In the genomic region with DNA sequence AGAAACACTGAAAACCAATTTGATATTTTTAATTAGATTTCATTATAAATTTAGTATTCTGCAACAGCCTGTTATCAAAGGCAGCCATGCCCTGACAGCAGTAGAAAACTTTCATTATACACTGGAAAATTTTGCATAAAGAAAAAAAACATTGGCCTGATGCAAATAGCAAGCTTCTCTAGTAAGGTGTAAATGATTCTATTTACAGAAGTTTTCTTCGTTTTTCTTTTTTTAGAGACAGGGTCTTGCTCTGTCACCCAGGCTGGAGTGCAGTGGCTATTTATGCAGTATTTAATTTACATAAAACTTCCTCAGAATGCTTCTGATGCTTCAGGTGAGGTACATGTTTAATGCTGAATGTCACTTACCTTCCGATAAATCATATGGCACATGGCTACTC, we compare ENCODE assay signal across 12 cellular contexts.
DNase-seq lines count a peak whose midpoint lies in the region; ATAC-seq and TF ChIP-seq lines count a peak whose summit lies in the region.
"Had no signal": no experiment of that assay in that cellular context is flagged by ENCODE, and none has a peak within 500 bp of the region (broad histone marks: within the 10 kb centered on the region; RNA-seq: fewer than 3 reads in every experiment).

No MANE protein-coding gene starts in this region.

- H3K9me2 ChIP-seq in GM23338 (ENCODE audit: insufficient read depth): 0 out of 2 replicates have a peak, but pooled peaks cover 3% of the 10 kb centered on the region

- no peak for DNase-seq in stimulated activated naive B cell treated with anti-CD40 and anti-IgM and Interleukin-4, amounts not matched to agents 10 μg/mL and 1 μg/mL and 100 μg/mL, for 72 hours
- DNase-seq in RWPE1 (ENCODE audit: low spot score): no peak
- DNase-seq in nephron progenitor cell: no peak
- DNase-seq in GM23338 (ENCODE audit: low spot score): no peak
- DNase-seq: CD8-positive, alpha-beta T cell; immature natural killer cell; KBM-7; stimulated activated CD4-positive, alpha-beta T cell treated with anti-CD3 and anti-CD28 coated beads, Interleukin-4, amount 100 ng/mL, for 1 hour; stimulated activated naive CD8-positive, alpha-beta T cell treated with anti-CD3 and anti-CD28 coated beads, Interleukin-15, Interleukin-2, amounts not matched to agents 100 U/mL and 50 U/mL, for 24 hours had no signal

- H3K27ac Mint-ChIP-seq in stimulated activated naive B cell treated with anti-CD40 and anti-IgM and Interleukin-4, amounts not matched to agents 10 μg/mL and 1 μg/mL and 100 μg/mL, for 72 hours: no peak overlapping the region
- no peak overlapping the region for H3K27ac Mint-ChIP-seq in nephron progenitor cell
- no peak overlapping the region for H3K27ac Mint-ChIP-seq in GM23338
- H3K27ac Mint-ChIP-seq: CD8-positive, alpha-beta T cell; immature natural killer cell had no signal

- no peaks in the 10 kb centered on the region for H3K27me3 Mint-ChIP-seq in stimulated activated naive B cell treated with anti-CD40 and anti-IgM and Interleukin-4, amounts not matched to agents 10 μg/mL and 1 μg/mL and 100 μg/mL, for 72 hours
- H3K27me3 Mint-ChIP-seq in nephron progenitor cell (ENCODE audit: low read depth, poor library complexity) (peaks cover 4% of the 10 kb centered on the region), GM23338 (ENCODE audit: insufficient read depth, low read depth, poor library complexity) (no peaks in the 10 kb centered on the region)

- peaks cover 5% of the 10 kb centered on the region in 2 donors for H3K4me1 Mint-ChIP-seq in stimulated activated naive B cell treated with anti-CD40 and anti-IgM and Interleukin-4, amounts not matched to agents 10 μg/mL and 1 μg/mL and 100 μg/mL, for 72 hours
- H3K4me1 Mint-ChIP-seq in nephron progenitor cell (peaks cover 28% of the 10 kb centered on the region), GM23338 (peaks cover 7% of the 10 kb centered on the region)

- H3K4me1 ChIP-seq in GM23338 (ENCODE audit: insufficient read depth): 0 out of 2 replicates have a peak, but pooled peaks cover 4% of the 10 kb centered on the region

- no peaks in the 10 kb centered on the region for H3K36me3 ChIP-seq in GM23338 (ENCODE audit: insufficient read depth)

- no peak overlapping the region for H2AFZ ChIP-seq in GM23338

- H3K4me3 ChIP-seq in GM23338: no peak overlapping the region

- H3K27me3 ChIP-seq in GM23338 (ENCODE audit: insufficient read depth): no peaks in the 10 kb centered on the region

- H3K9me3 Mint-ChIP-seq in stimulated activated naive B cell treated with anti-CD40 and anti-IgM and Interleukin-4, amounts not matched to agents 10 μg/mL and 1 μg/mL and 100 μg/mL, for 72 hours: peaks cover 0 to 4% of the 10 kb centered on the region in 2 donors
- no peaks in the 10 kb centered on the region for H3K9me3 Mint-ChIP-seq in nephron progenitor cell
- no peaks in the 10 kb centered on the region for H3K9me3 Mint-ChIP-seq in GM23338
- H3K9me3 Mint-ChIP-seq: CD8-positive, alpha-beta T cell; immature natural killer cell had no signal

- H3K79me2 ChIP-seq in GM23338 (replicated peaks; ENCODE audit: insufficient read depth): no peaks in the 10 kb centered on the region

- no peak for TF ChIP-seq CTCF in RWPE1 (conservative IDR thresholded peaks at IDR 0.05; ENCODE audit: low read depth)
- TF ChIP-seq CTCF in nephron progenitor cell (IDR thresholded peaks at IDR 0.05): no peak
- TF ChIP-seq CTCF in GM23338 (conservative IDR thresholded peaks at IDR 0.05; ENCODE audit: low read depth in 2 of 2): no peak

- no peaks in the 10 kb centered on the region; the same call in 1 of the 2 replicates for H4K20me1 ChIP-seq in GM23338 (replicated peaks; ENCODE audit: insufficient read depth)

- no peaks in the 10 kb centered on the region for H3F3A ChIP-seq in GM23338 (replicated peaks; ENCODE audit: low read depth)

- CTCF ChIA-PET in RWPE1 (lab: Yijun Ruan, JAX): no interaction called here

- peaks cover 7 to 31% of the 10 kb centered on the region in 2 donors for H3K36me3 Mint-ChIP-seq in stimulated activated naive B cell treated with anti-CD40 and anti-IgM and Interleukin-4, amounts not matched to agents 10 μg/mL and 1 μg/mL and 100 μg/mL, for 72 hours
- H3K36me3 Mint-ChIP-seq in nephron progenitor cell (ENCODE audit: low read depth) (peaks cover 8% of the 10 kb centered on the region), GM23338 (ENCODE audit: low read depth) (no peaks in the 10 kb centered on the region)

- H3K4me2 ChIP-seq in GM23338: no peak overlapping the region

- H3K27ac ChIP-seq in RWPE1: no peak overlapping the region
- no peak overlapping the region for H3K27ac ChIP-seq in GM23338 (ENCODE audit: low read depth)

- H3K4me3 Mint-ChIP-seq in stimulated activated naive B cell treated with anti-CD40 and anti-IgM and Interleukin-4, amounts not matched to agents 10 μg/mL and 1 μg/mL and 100 μg/mL, for 72 hours: no peak overlapping the region
- no peak overlapping the region for H3K4me3 Mint-ChIP-seq in nephron progenitor cell
- no peak overlapping the region for H3K4me3 Mint-ChIP-seq in GM23338
- H3K4me3 Mint-ChIP-seq: CD8-positive, alpha-beta T cell; immature natural killer cell had no signal

- POLR2A ChIA-PET in RWPE1 (lab: Yijun Ruan, JAX; ENCODE audit: low non-redundant PET): no interaction called here

- peak; percentile 81 for ATAC-seq in GM19023 (IDR thresholded peaks at IDR 0.05; ENCODE audit: unreplicated experiment)
- ATAC-seq in GM21723 (IDR thresholded peaks at IDR 0.05; ENCODE audit: unreplicated experiment): peak; percentile 85
- peak; percentile 74 for ATAC-seq in HG03175 (IDR thresholded peaks at IDR 0.05; ENCODE audit: unreplicated experiment)
- ATAC-seq in stimulated activated naive B cell treated with anti-CD40 and anti-IgM and Interleukin-4, amounts not matched to agents 10 μg/mL and 1 μg/mL and 100 μg/mL, for 72 hours (replicated peaks): peak; percentile 31 to 41
- ATAC-seq in GM23338: no peak
- ATAC-seq: CD8-positive, alpha-beta T cell; stimulated activated naive CD8-positive, alpha-beta T cell treated with anti-CD3 and anti-CD28 coated beads, Interleukin-15, Interleukin-2, amounts not matched to agents 100 U/mL and 50 U/mL, for 24 hours had no signal

TF ChIP-seq in GM23338, 12 proteins besides CTCF, POLR2A, EP300 and RAD21 (continues in another document):
- TF ChIP-seq JUNB (IDR thresholded peaks at IDR 0.05; ENCODE audit: unreplicated experiment) (no peak), EZH2 (IDR thresholded peaks at IDR 0.05; ENCODE audit: low read depth, unreplicated experiment) (no peak), EZH2phosphoT487 (IDR thresholded peaks at IDR 0.05; ENCODE audit: unreplicated experiment) (no peak), STAT1 (IDR thresholded peaks at IDR 0.05; ENCODE audit: unreplicated experiment) (no peak)
- TF ChIP-seq, protein P1, sequence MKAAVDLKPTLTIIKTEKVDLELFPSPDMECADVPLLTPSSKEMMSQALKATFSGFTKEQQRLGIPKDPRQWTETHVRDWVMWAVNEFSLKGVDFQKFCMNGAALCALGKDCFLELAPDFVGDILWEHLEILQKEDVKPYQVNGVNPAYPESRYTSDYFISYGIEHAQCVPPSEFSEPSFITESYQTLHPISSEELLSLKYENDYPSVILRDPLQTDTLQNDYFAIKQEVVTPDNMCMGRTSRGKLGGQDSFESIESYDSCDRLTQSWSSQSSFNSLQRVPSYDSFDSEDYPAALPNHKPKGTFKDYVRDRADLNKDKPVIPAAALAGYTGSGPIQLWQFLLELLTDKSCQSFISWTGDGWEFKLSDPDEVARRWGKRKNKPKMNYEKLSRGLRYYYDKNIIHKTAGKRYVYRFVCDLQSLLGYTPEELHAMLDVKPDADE (IDR thresholded peaks at IDR 0.05): no peak
